ENCODE assay signal across 7 cellular contexts in genomic region chr6:12417191-12417590, GRCh38.
"Had no signal": no experiment of that assay in that cellular context is flagged by ENCODE, and none has a peak within 500 bp of the region (broad histone marks: within the 10 kb centered on the region; RNA-seq: fewer than 3 reads in every experiment).

No MANE protein-coding gene starts in this region.

- FAIRE-seq: HepG2, HTR-8/SVneo, K562 had no signal

- H3K27ac ChIP-seq: HL-60 had no signal

- DNase-seq: IMR-90, KBM-7, KG1 had no signal

- ATAC-seq: HepG2, K562 had no signal

- H3K4me3 ChIP-seq: K562 had no signal
